ENCODE assay signal across 11 cellular contexts in the genomic region with DNA sequence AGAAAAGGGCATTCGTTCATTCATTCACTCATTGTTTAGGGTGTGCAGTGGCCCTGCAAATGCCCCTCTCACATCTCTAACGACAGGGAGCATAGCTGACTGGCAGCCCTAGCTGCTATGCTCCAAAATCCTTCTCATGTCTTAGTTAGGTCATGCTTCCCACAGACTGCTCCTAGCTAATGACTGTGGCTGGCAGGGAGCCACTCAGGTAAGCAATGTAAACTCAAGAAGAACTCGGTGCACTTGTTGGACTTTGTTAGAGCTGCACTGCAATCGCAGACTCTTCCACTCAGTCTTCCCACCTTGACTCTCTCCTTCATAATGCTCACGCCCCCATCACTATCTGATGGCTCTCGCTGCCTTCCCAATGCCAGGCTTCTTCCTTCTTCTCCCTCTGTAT. TPM values are rescaled to one million over a fixed set of nuclear protein-coding genes. Genes with fewer than 3 reads are reported as not detected.
DNase-seq lines count a peak whose midpoint lies in the region; ATAC-seq and TF ChIP-seq lines count a peak whose summit lies in the region.
"Had no signal": no experiment of that assay in that cellular context is flagged by ENCODE, and none has a peak within 500 bp of the region (broad histone marks: within the 10 kb centered on the region; RNA-seq: fewer than 3 reads in every experiment).

No MANE protein-coding gene starts in this region.

- intact Hi-C loops in activated B cell treated with CpG ODN at 0.5 μM for 24 hours (cut with micrococcal nuclease), result loop anchor here (1.0 to 2.0 kb wide), 7 partner anchors 149 to 468 kb away; no protein-coding TSS in a partner anchor

- CTCF ChIA-PET in activated B cell treated with CpG ODN at 0.5 μM for 24 hours (lab: Charles Lee), result interaction anchor here (0.9 to 17.3 kb wide), 23 partner anchors 10 to 468 kb away, joined by 3 to 519 read pairs (median 6); a partner anchor contains a TSS

- no peak for DNase-seq in T-helper 2 cell treated with Interferon-gamma antibody and Interleukin-4, amounts not matched to agents 5 μg/mL and 100 μg/mL, for 36 hours (ENCODE audit: low spot score)
- DNase-seq in T-helper 2 cell (no peak), activated B cell treated with CpG ODN at 0.5 μM for 24 hours (no peak), kidney tubule cell (ENCODE audit: low spot score) (peak; percentile 6), NCI-H226 (no peak), AG08395 (ENCODE audit: low spot score) (no peak), NCI-H2196 treated with DMSO at 0.1 percent for 48 hours (lab: John Stamatoyannopoulos, UW; ENCODE audit: unreplicated experiment) (no peak)
- no peak for DNase-seq in stimulated activated naive CD8-positive, alpha-beta T cell treated with anti-CD3 and anti-CD28 coated beads, Interleukin-15, amount 100 ng/mL, for 72 hours

- H3K36me3 Mint-ChIP-seq in T-helper 2 cell treated with Interferon-gamma antibody and Interleukin-4, amounts not matched to agents 5 μg/mL and 100 μg/mL, for 36 hours (ENCODE audit: low read depth), result peaks cover 2% of the 10 kb centered on the region
- H3K36me3 Mint-ChIP-seq in activated B cell treated with CpG ODN at 0.5 μM for 24 hours (ENCODE audit: low read depth), result no peaks in the 10 kb centered on the region

- no peak for ATAC-seq in activated B cell treated with CpG ODN at 0.5 μM for 24 hours (ENCODE audit: low read depth)
- ATAC-seq in stimulated activated naive CD8-positive, alpha-beta T cell treated with anti-CD3 and anti-CD28 coated beads, Interleukin-15, amount 100 ng/mL, for 72 hours, result peak; percentile 16

- H3K4me1 Mint-ChIP-seq in T-helper 2 cell treated with Interferon-gamma antibody and Interleukin-4, amounts not matched to agents 5 μg/mL and 100 μg/mL, for 36 hours (ENCODE audit: low read depth), result peaks cover 5% of the 10 kb centered on the region
- H3K4me1 Mint-ChIP-seq in activated B cell treated with CpG ODN at 0.5 μM for 24 hours, result peaks cover 9% of the 10 kb centered on the region
- peaks cover 8% of the 10 kb centered on the region for H3K4me1 Mint-ChIP-seq in stimulated activated naive CD8-positive, alpha-beta T cell treated with anti-CD3 and anti-CD28 coated beads, Interleukin-15, amount 100 ng/mL, for 72 hours

- peaks cover 23% of the 10 kb centered on the region for H3K27me3 Mint-ChIP-seq in T-helper 2 cell treated with Interferon-gamma antibody and Interleukin-4, amounts not matched to agents 5 μg/mL and 100 μg/mL, for 36 hours (ENCODE audit: low read depth)
- H3K27me3 Mint-ChIP-seq in activated B cell treated with CpG ODN at 0.5 μM for 24 hours, result peaks cover 1% of the 10 kb centered on the region
- peaks cover 4% of the 10 kb centered on the region for H3K27me3 Mint-ChIP-seq in stimulated activated naive CD8-positive, alpha-beta T cell treated with anti-CD3 and anti-CD28 coated beads, Interleukin-15, amount 100 ng/mL, for 72 hours

- peak overlapping the region; percentile 83 for H3K4me3 Mint-ChIP-seq in T-helper 2 cell treated with Interferon-gamma antibody and Interleukin-4, amounts not matched to agents 5 μg/mL and 100 μg/mL, for 36 hours
- H3K4me3 Mint-ChIP-seq in activated B cell treated with CpG ODN at 0.5 μM for 24 hours, result peak overlapping the region; percentile 81
- H3K4me3 Mint-ChIP-seq in stimulated activated naive CD8-positive, alpha-beta T cell treated with anti-CD3 and anti-CD28 coated beads, Interleukin-15, amount 100 ng/mL, for 72 hours, result peak overlapping the region; percentile 80 to 87

- H3K9me3 Mint-ChIP-seq in T-helper 2 cell treated with Interferon-gamma antibody and Interleukin-4, amounts not matched to agents 5 μg/mL and 100 μg/mL, for 36 hours, result no peaks in the 10 kb centered on the region
- H3K9me3 Mint-ChIP-seq in activated B cell treated with CpG ODN at 0.5 μM for 24 hours, result no peaks in the 10 kb centered on the region
- H3K9me3 Mint-ChIP-seq in stimulated activated naive CD8-positive, alpha-beta T cell treated with anti-CD3 and anti-CD28 coated beads, Interleukin-15, amount 100 ng/mL, for 72 hours, result no peaks in the 10 kb centered on the region

- POLR2A ChIA-PET in activated B cell treated with CpG ODN at 0.5 μM for 24 hours (lab: Charles Lee), result interaction anchor here (0.6 to 1.5 kb wide), 5 partner anchors 212 to 408 kb away, joined by 3 to 7 read pairs (median 5); no protein-coding TSS in a partner anchor

- no peak for TF ChIP-seq CTCF in activated B cell treated with CpG ODN at 0.5 μM for 24 hours (IDR thresholded peaks at IDR 0.05)

- no peak overlapping the region for H3K27ac Mint-ChIP-seq in T-helper 2 cell treated with Interferon-gamma antibody and Interleukin-4, amounts not matched to agents 5 μg/mL and 100 μg/mL, for 36 hours
- H3K27ac Mint-ChIP-seq in activated B cell treated with CpG ODN at 0.5 μM for 24 hours, result no peak overlapping the region
- no peak overlapping the region for H3K27ac Mint-ChIP-seq in stimulated activated naive CD8-positive, alpha-beta T cell treated with anti-CD3 and anti-CD28 coated beads, Interleukin-15, amount 100 ng/mL, for 72 hours
- H3K27ac Mint-ChIP-seq: progenitor cell of endocrine pancreas had no signal

RNA-seq across cellular contexts. Expression of a gene that starts 24.1 kb away (rescaled TPM):
- total RNA-seq in activated B cell treated with CpG ODN at 0.5 μM for 24 hours, result 0.31 and 0.56 TPM in 2 replicates
- total RNA-seq: activated CD8-positive, alpha-beta memory T cell treated with anti-CD3 and anti-CD28 coated beads for 36 hours; Peyer's patch; progenitor cell of endocrine pancreas had no signal

RNA-seq across cellular contexts. Expression of a gene that starts 40.7 kb away (rescaled TPM):
- total RNA-seq in activated B cell treated with CpG ODN at 0.5 μM for 24 hours, result 0.37 and 1.2 TPM in 2 replicates
- total RNA-seq: Peyer's patch had no signal

RNA-seq across cellular contexts. Expression of a gene that starts 49.3 kb away (rescaled TPM):
- not detected in 2 replicates for total RNA-seq in activated B cell treated with CpG ODN at 0.5 μM for 24 hours
- total RNA-seq: activated CD8-positive, alpha-beta memory T cell treated with anti-CD3 and anti-CD28 coated beads for 36 hours; Peyer's patch; progenitor cell of endocrine pancreas had no signal
